In genomic region chr3:18531662-18532061, GRCh38 we compare ENCODE assay signal across 10 cellular contexts.
DNase-seq lines count a peak whose midpoint lies in the region; ATAC-seq and TF ChIP-seq lines count a peak whose summit lies in the region.
"Had no signal": no experiment of that assay in that cellular context is flagged by ENCODE, and none has a peak within 500 bp of the region (broad histone marks: within the 10 kb centered on the region; RNA-seq: fewer than 3 reads in every experiment).

No MANE protein-coding gene starts in this region.

- H3K4me2 ChIP-seq in OCI-LY7 (ENCODE audit: low read length): peak overlapping the region; percentile 28; the same call in 1 of the 2 replicates

- intact Hi-C loops in OCI-LY7 (cut with micrococcal nuclease; ENCODE audit: unreplicated experiment): no loop called here

- POLR2A ChIA-PET in OCI-LY7 (lab: Charles Lee): no interaction called here
- POLR2A ChIA-PET in WTC11 (lab: Charles Lee): no interaction called here

- H3K4me3 ChIP-seq in OCI-LY7 (ENCODE audit: low read depth, low read length, poor library complexity, severe bottlenecking): no peak overlapping the region

- TF ChIP-seq CTCF in OCI-LY7 (conservative IDR thresholded peaks at IDR 0.05; ENCODE audit: low read length) (no peak), WTC11 (IDR thresholded peaks at IDR 0.05) (no peak)

- no peaks in the 10 kb centered on the region for H3K9me3 Mint-ChIP-seq in WTC11
- H3K9me3 Mint-ChIP-seq: CD8-positive, alpha-beta T cell had no signal

- peak; percentile 94 for ATAC-seq in GM18520 (IDR thresholded peaks at IDR 0.05; ENCODE audit: unreplicated experiment)
- ATAC-seq in GM21360 (IDR thresholded peaks at IDR 0.05; ENCODE audit: unreplicated experiment): peak; percentile 94
- peak; percentile 82 for ATAC-seq in HG02973 (IDR thresholded peaks at IDR 0.05; ENCODE audit: unreplicated experiment)
- no peak for ATAC-seq in WTC11
- ATAC-seq: CD8-positive, alpha-beta T cell had no signal

- peaks cover 30% of the 10 kb centered on the region for H3K4me1 ChIP-seq in OCI-LY7 (ENCODE audit: insufficient read depth, low read length, poor library complexity, severe bottlenecking)

- no TSS peak for BruUV-seq in OCI-LY7 (replicated peaks; lab: Mats Ljungman, UMichigan)

- H3K4me1 Mint-ChIP-seq in WTC11: peaks cover 4% of the 10 kb centered on the region

- peaks cover 5% of the 10 kb centered on the region; the same call in 1 of the 2 replicates for H3K36me3 ChIP-seq in OCI-LY7 (ENCODE audit: insufficient read depth, low read length)

- peak overlapping the region; percentile 21; the same call in 1 of the 2 replicates for H2AFZ ChIP-seq in OCI-LY7 (ENCODE audit: low read length)

- CTCF ChIA-PET in OCI-LY7 (lab: Charles Lee; ENCODE audit: unreplicated experiment) (no interaction called here), WTC11 (lab: Charles Lee) (no interaction called here)

- no peaks in the 10 kb centered on the region for H3K27me3 Mint-ChIP-seq in WTC11 (ENCODE audit: low read depth)

- H3K36me3 Mint-ChIP-seq in WTC11: no peaks in the 10 kb centered on the region

- no peaks in the 10 kb centered on the region for H3K79me2 ChIP-seq in OCI-LY7 (ENCODE audit: insufficient read depth, low read depth, low read length)

- H3K27ac Mint-ChIP-seq in WTC11: no peak overlapping the region
- H3K27ac Mint-ChIP-seq: CD8-positive, alpha-beta T cell had no signal

- H3K9me2 ChIP-seq in OCI-LY7 (ENCODE audit: insufficient read depth, low read length): no peaks in the 10 kb centered on the region

- peak overlapping the region; percentile 40 for H3K27ac ChIP-seq in OCI-LY7 (ENCODE audit: low read depth, low read length, poor library complexity, severe bottlenecking)

- peak; percentile 59 for DNase-seq in OCI-LY7 (ENCODE audit: low spot score)
- DNase-seq in NCI-H187 (lab: John Stamatoyannopoulos, UW): no peak
- DNase-seq in HCEC 1CT: no peak
- DNase-seq in WTC11 (ENCODE audit: low spot score): no peak
- no peak for DNase-seq in foreskin melanocyte
- DNase-seq: CD8-positive, alpha-beta T cell; head of caudate nucleus had no signal

- no peak overlapping the region for H3K4me3 Mint-ChIP-seq in WTC11
- H3K4me3 Mint-ChIP-seq: CD8-positive, alpha-beta T cell had no signal

- H3K9me3 ChIP-seq in OCI-LY7 (ENCODE audit: low read length): peaks cover 28% of the 10 kb centered on the region; the same call in 1 of the 2 replicates

- H4K20me1 ChIP-seq in OCI-LY7 (ENCODE audit: insufficient read depth, low read length): no peaks in the 10 kb centered on the region

TF ChIP-seq in WTC11, 78 proteins besides CTCF, POLR2A, EP300 and RAD21:
- no peak for TF ChIP-seq ESRRA (CRISPR knock-in tag; IDR thresholded peaks at IDR 0.05; ENCODE audit: borderline replicate concordance)
- TF ChIP-seq SMAD3 (CRISPR knock-in tag; IDR thresholded peaks at IDR 0.05; ENCODE audit: borderline replicate concordance): no peak
- TF ChIP-seq ZBTB21 (CRISPR knock-in tag; IDR thresholded peaks at IDR 0.05; ENCODE audit: borderline replicate concordance): no peak
- TF ChIP-seq AR (CRISPR knock-in tag; IDR thresholded peaks at IDR 0.05): no peak
- TF ChIP-seq, protein P1, sequence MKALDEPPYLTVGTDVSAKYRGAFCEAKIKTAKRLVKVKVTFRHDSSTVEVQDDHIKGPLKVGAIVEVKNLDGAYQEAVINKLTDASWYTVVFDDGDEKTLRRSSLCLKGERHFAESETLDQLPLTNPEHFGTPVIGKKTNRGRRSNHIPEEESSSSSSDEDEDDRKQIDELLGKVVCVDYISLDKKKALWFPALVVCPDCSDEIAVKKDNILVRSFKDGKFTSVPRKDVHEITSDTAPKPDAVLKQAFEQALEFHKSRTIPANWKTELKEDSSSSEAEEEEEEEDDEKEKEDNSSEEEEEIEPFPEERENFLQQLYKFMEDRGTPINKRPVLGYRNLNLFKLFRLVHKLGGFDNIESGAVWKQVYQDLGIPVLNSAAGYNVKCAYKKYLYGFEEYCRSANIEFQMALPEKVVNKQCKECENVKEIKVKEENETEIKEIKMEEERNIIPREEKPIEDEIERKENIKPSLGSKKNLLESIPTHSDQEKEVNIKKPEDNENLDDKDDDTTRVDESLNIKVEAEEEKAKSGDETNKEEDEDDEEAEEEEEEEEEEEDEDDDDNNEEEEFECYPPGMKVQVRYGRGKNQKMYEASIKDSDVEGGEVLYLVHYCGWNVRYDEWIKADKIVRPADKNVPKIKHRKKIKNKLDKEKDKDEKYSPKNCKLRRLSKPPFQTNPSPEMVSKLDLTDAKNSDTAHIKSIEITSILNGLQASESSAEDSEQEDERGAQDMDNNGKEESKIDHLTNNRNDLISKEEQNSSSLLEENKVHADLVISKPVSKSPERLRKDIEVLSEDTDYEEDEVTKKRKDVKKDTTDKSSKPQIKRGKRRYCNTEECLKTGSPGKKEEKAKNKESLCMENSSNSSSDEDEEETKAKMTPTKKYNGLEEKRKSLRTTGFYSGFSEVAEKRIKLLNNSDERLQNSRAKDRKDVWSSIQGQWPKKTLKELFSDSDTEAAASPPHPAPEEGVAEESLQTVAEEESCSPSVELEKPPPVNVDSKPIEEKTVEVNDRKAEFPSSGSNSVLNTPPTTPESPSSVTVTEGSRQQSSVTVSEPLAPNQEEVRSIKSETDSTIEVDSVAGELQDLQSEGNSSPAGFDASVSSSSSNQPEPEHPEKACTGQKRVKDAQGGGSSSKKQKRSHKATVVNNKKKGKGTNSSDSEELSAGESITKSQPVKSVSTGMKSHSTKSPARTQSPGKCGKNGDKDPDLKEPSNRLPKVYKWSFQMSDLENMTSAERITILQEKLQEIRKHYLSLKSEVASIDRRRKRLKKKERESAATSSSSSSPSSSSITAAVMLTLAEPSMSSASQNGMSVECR (CRISPR knock-in tag; IDR thresholded peaks at IDR 0.05; ENCODE audit: borderline replicate concordance): no peak
- no peak for TF ChIP-seq NR2C2 (CRISPR knock-in tag; IDR thresholded peaks at IDR 0.05)
- TF ChIP-seq JUN (CRISPR knock-in tag; IDR thresholded peaks at IDR 0.05): no peak
- TF ChIP-seq TEAD4 (CRISPR knock-in tag; IDR thresholded peaks at IDR 0.05): no peak
- TF ChIP-seq CREB1 (CRISPR knock-in tag; IDR thresholded peaks at IDR 0.05): no peak
- TF ChIP-seq, protein P2, sequence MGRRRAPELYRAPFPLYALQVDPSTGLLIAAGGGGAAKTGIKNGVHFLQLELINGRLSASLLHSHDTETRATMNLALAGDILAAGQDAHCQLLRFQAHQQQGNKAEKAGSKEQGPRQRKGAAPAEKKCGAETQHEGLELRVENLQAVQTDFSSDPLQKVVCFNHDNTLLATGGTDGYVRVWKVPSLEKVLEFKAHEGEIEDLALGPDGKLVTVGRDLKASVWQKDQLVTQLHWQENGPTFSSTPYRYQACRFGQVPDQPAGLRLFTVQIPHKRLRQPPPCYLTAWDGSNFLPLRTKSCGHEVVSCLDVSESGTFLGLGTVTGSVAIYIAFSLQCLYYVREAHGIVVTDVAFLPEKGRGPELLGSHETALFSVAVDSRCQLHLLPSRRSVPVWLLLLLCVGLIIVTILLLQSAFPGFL (CRISPR knock-in tag; IDR thresholded peaks at IDR 0.05; ENCODE audit: borderline replicate concordance): no peak
- TF ChIP-seq ATF1 (CRISPR knock-in tag; IDR thresholded peaks at IDR 0.05): no peak
- no peak for TF ChIP-seq ZNF423 (CRISPR knock-in tag; IDR thresholded peaks at IDR 0.05)
- no peak for TF ChIP-seq NR1H2 (CRISPR knock-in tag; IDR thresholded peaks at IDR 0.05)
- no peak for TF ChIP-seq RORB (CRISPR knock-in tag; IDR thresholded peaks at IDR 0.05)
- TF ChIP-seq ZNF121 (CRISPR knock-in tag; IDR thresholded peaks at IDR 0.05): no peak
- TF ChIP-seq HMGA2 (CRISPR knock-in tag; IDR thresholded peaks at IDR 0.05): no peak
- TF ChIP-seq STAT6 (CRISPR knock-in tag; conservative IDR thresholded peaks at IDR 0.05; ENCODE audit: low read depth): no peak
